ENCODE assay signal across 10 cellular contexts in the genomic region with DNA sequence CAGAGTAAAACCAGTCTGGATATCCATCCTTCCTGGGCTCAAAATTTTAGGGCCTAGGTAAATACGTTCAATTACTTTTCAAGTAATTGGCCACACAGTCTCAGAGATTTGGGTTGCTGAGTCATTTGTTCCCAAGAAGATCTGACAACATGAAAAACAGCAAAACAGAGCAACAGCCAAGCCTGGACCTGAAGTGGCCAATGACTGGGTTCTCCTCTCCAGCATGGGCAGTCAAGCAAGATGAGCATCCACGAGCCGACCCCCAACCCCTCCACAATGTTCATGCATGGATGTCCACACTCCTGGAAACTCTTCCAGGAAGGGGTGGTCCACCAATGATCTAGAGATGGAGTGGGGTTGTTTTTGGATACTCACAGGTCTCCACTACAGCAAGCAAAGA.
A peak's percentile ranks its signal among the peaks of the same experiment; 100 is the strongest.
DNase-seq lines count a peak whose midpoint lies in the region; TF ChIP-seq lines count a peak whose summit lies in the region.
"Had no signal": no experiment of that assay in that cellular context is flagged by ENCODE, and none has a peak within 500 bp of the region (broad histone marks: within the 10 kb centered on the region; RNA-seq: fewer than 3 reads in every experiment).

No MANE protein-coding gene starts in this region.

- H3K27me3 ChIP-seq in muscle layer of duodenum (ENCODE audit: low read depth, low read length) (no peaks in the 10 kb centered on the region), WERI-Rb-1 (ENCODE audit: insufficient read depth, low read depth, severe bottlenecking) (no peaks in the 10 kb centered on the region)
- H3K27me3 ChIP-seq: MG63 had no signal

- H3K4me1 ChIP-seq in muscle layer of duodenum (ENCODE audit: control insufficient read depth in 1 of 2, insufficient read depth in 2 of 2, low read length in 2 of 2): peaks cover 50 to 62% of the 10 kb centered on the region in 2 donors

- H3K4me1 Mint-ChIP-seq in chondrocyte (ENCODE audit: low read depth) (peaks cover 40% of the 10 kb centered on the region), mesothelial cell of epicardium (peaks cover 14% of the 10 kb centered on the region)

- H3K4me3 ChIP-seq in muscle layer of duodenum (ENCODE audit: low read depth in 1 of 2, low read length in 2 of 2) (peak overlapping the region; percentile 55 to 95), WERI-Rb-1 (ENCODE audit: low read depth, low read length) (no peak overlapping the region)
- H3K4me3 ChIP-seq: MG63 had no signal

- TF ChIP-seq CTCF in chondrocyte (IDR thresholded peaks at IDR 0.05) (no peak), mesothelial cell of epicardium (IDR thresholded peaks at IDR 0.05; ENCODE audit: unreplicated experiment) (no peak), WERI-Rb-1 (IDR thresholded peaks at IDR 0.05; ENCODE audit: low read depth, low read length) (no peak)

- DNase-seq in stimulated activated CD4-positive, alpha-beta T cell treated with anti-CD3 and anti-CD28 coated beads, Interleukin-4, amount 100 ng/mL, for 24 hours: peak; percentile 18
- no peak for DNase-seq in stimulated activated CD4-positive, alpha-beta T cell treated with anti-CD3 and anti-CD28 coated beads, Interleukin-2, amount 100 ng/mL, for 24 hours
- DNase-seq in chondrocyte (ENCODE audit: low spot score) (no peak), mesothelial cell of epicardium (ENCODE audit: low spot score in 2 of 2, unreplicated experiment in 2 of 2) (no peak), hippocampal formation (lab: John Stamatoyannopoulos, UW) (no peak), WERI-Rb-1 (no peak), NCI-H526 treated with DMSO at 0.1 percent for 48 hours (lab: John Stamatoyannopoulos, UW) (no peak)
- DNase-seq: DMS53 had no signal

- H3K9me3 ChIP-seq in muscle layer of duodenum (ENCODE audit: control insufficient read depth in 1 of 2, low read length in 2 of 2) (no peaks in the 10 kb centered on the region), WERI-Rb-1 (ENCODE audit: severe bottlenecking) (no peaks in the 10 kb centered on the region)
- H3K9me3 ChIP-seq: MG63 had no signal

- H3K36me3 Mint-ChIP-seq in chondrocyte (ENCODE audit: low read depth) (no peaks in the 10 kb centered on the region), mesothelial cell of epicardium (no peaks in the 10 kb centered on the region)

- H3K27ac ChIP-seq in muscle layer of duodenum (ENCODE audit: low read length) (peak overlapping the region; percentile 99), WERI-Rb-1 (no peak overlapping the region)

- H3K9me3 Mint-ChIP-seq in chondrocyte (ENCODE audit: low read depth) (no peaks in the 10 kb centered on the region), mesothelial cell of epicardium (no peaks in the 10 kb centered on the region)

- H3K27me3 Mint-ChIP-seq in chondrocyte (ENCODE audit: low read depth) (no peaks in the 10 kb centered on the region), mesothelial cell of epicardium (ENCODE audit: low read depth) (peaks cover 2% of the 10 kb centered on the region)

- H3K4me3 Mint-ChIP-seq in chondrocyte (ENCODE audit: unreplicated experiment): no peak overlapping the region
- H3K4me3 Mint-ChIP-seq in mesothelial cell of epicardium: no peak overlapping the region

- peak overlapping the region; percentile 59 for H3K27ac Mint-ChIP-seq in chondrocyte (ENCODE audit: unreplicated experiment)
- no peak overlapping the region for H3K27ac Mint-ChIP-seq in mesothelial cell of epicardium

- H3K36me3 ChIP-seq in muscle layer of duodenum (ENCODE audit: control insufficient read depth in 1 of 2, insufficient read depth in 2 of 2, low read length in 2 of 2) (peaks cover 3 to 10% of the 10 kb centered on the region in 2 donors), WERI-Rb-1 (peaks cover 3% of the 10 kb centered on the region; the same call in 1 of the 2 replicates)
